15 cellular contexts compared by ENCODE assay signal in genomic region chr6:39294133-39294532, GRCh38. TPM values are rescaled to one million over a fixed set of nuclear protein-coding genes. Genes with fewer than 3 reads are reported as not detected.
"Had no signal": no experiment of that assay in that cellular context is flagged by ENCODE, and none has a peak within 500 bp of the region (broad histone marks: within the 10 kb centered on the region; RNA-seq: fewer than 3 reads in every experiment).

No MANE protein-coding gene starts in this region.

- H3K27me3 ChIP-seq: breast epithelium, ovary, uterus had no signal

- DNase-seq: activated CD4-positive, alpha-beta T cell treated with anti-CD3 and anti-CD28 coated beads, Interleukin-2, amount 50 U/mL, for 4 hours; activated gamma-delta T cell; activated T-cell treated with anti-CD3 and anti-CD28 coated beads, Interleukin-2, amount 50 U/mL, for 4 hours; anterior cingulate cortex; dorsolateral prefrontal cortex; immature natural killer cell; left cardiac atrium; mammary epithelial cell; ovary; uterus had no signal

- H3K9me3 ChIP-seq: breast epithelium, ovary, uterus had no signal

- H3K36me3 ChIP-seq: breast epithelium, ovary, uterus had no signal

- H3K4me1 ChIP-seq: breast epithelium, uterus had no signal

- ATAC-seq: activated T-cell treated with anti-CD3 and anti-CD28 coated beads, Interleukin-2, amount 50 U/mL, for 4 hours; left cardiac atrium had no signal

- H3K27ac ChIP-seq: breast epithelium, dorsolateral prefrontal cortex, ovary, uterus had no signal

- FAIRE-seq: TTC549 had no signal

- H3K4me3 ChIP-seq: breast epithelium, dorsolateral prefrontal cortex, ovary, uterus had no signal

RNA-seq across cellular contexts. Expression of gene KCNK17, which starts 20.1 kb away (rescaled TPM):
- total RNA-seq: activated T-cell treated with anti-CD3 and anti-CD28 coated beads, Interleukin-2, amount 50 U/mL, for 4 hours; fibroblast of villous mesenchyme had no signal
- polyA plus RNA-seq: mammary epithelial cell had no signal

RNA-seq across cellular contexts. Expression of gene KCNK16, which starts 28.4 kb away (rescaled TPM):
- total RNA-seq: activated T-cell treated with anti-CD3 and anti-CD28 coated beads, Interleukin-2, amount 50 U/mL, for 4 hours; breast epithelium; fibroblast of villous mesenchyme; left cardiac atrium; mammary epithelial cell; ovary; skeletal muscle tissue; uterus had no signal
- polyA plus RNA-seq: esophagus, immature natural killer cell, mammary epithelial cell, ovary had no signal
